Comparison of ENCODE assay signal across 9 cellular contexts in the genomic region with DNA sequence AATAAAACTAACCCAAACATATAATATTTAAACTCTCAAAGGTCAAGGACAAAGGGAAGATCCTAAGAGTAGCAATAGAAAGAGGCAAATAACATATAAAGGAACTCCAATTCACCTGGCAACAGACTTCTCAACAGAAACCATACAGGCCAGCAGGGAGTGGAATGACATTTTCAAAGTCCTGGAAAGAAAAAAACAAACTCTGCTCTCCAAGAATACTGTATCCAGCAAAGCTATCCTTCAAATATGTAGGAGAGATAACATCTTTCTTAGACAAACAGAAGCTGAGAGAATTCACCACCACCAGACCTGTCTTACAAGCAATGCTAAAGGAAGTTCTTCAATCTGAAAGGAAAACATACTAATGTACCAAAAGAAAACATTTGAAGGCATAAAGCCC.
"Had no signal": no experiment of that assay in that cellular context is flagged by ENCODE, and none has a peak within 500 bp of the region (broad histone marks: within the 10 kb centered on the region; RNA-seq: fewer than 3 reads in every experiment).

No MANE protein-coding gene starts in this region.

- H3K4me2 ChIP-seq: KMS-11 had no signal

- H3K9ac ChIP-seq: GM23248, KMS-11 had no signal

- FAIRE-seq: HTR-8/SVneo had no signal

- H3K36me3 ChIP-seq: HAP-1 had no signal

- H3K4me3 ChIP-seq: GM23248, HAP-1 had no signal

- H2AFZ ChIP-seq: GM23248 had no signal

- DNase-seq: GM23248, GOT3, H7, IMR-90, KBM-7 had no signal

- ATAC-seq: HCT116 had no signal

- H3K27ac ChIP-seq: GM23248, KMS-11 had no signal

- H3K4me1 ChIP-seq: HAP-1 had no signal
